In genomic region chr22:47687364-47687655, GRCh38 we compare ENCODE assay signal across 8 cellular contexts.
"Had no signal": no experiment of that assay in that cellular context is flagged by ENCODE, and none has a peak within 500 bp of the region (broad histone marks: within the 10 kb centered on the region; RNA-seq: fewer than 3 reads in every experiment).

No MANE protein-coding gene starts in this region.

- H2AFZ ChIP-seq: GM23248 had no signal

- H3K4me3 Mint-ChIP-seq: IgD-negative memory B cell had no signal

- H3K27ac ChIP-seq: GM23248, HL-60 had no signal

- ATAC-seq: HepG2 had no signal

- H3K9ac ChIP-seq: GM23248 had no signal

- H3K4me3 ChIP-seq: GM23248 had no signal

- H3K36me3 Mint-ChIP-seq: IgD-negative memory B cell had no signal

- DNase-seq: GM23248, GOT3, H7, HCEC 1CT, KBM-7 had no signal
